ENCODE assay signal across 20 cellular contexts in genomic region chr7:156919132-156919713, GRCh38.
DNase-seq lines count a peak whose midpoint lies in the region; ATAC-seq and TF ChIP-seq lines count a peak whose summit lies in the region.
"Had no signal": no experiment of that assay in that cellular context is flagged by ENCODE, and none has a peak within 500 bp of the region (broad histone marks: within the 10 kb centered on the region; RNA-seq: fewer than 3 reads in every experiment).

No MANE protein-coding gene starts in this region.

- TF ChIP-seq CTCF in GM12865 (IDR thresholded peaks at IDR 0.05; ENCODE audit: insufficient read depth, low read depth, low read length, missing control alignments) (no peak), foreskin fibroblast (IDR thresholded peaks at IDR 0.05; ENCODE audit: low read depth, low read length) (no peak)

- ATAC-seq in GM18873 (IDR thresholded peaks at IDR 0.05; ENCODE audit: low FRiP score, unreplicated experiment) (peak; percentile 27), HG02973 (IDR thresholded peaks at IDR 0.05; ENCODE audit: unreplicated experiment) (peak; percentile 29)

- no peak overlapping the region for H3K4me3 ChIP-seq in GM12865 (ENCODE audit: low read depth, low read length)
- H3K4me3 ChIP-seq in foreskin fibroblast (ENCODE audit: low read depth in 1 of 2, low read length in 2 of 2): no peak overlapping the region
- H3K4me3 ChIP-seq: esophagus muscularis mucosa, tibial artery had no signal

- peak; percentile 37 for DNase-seq in GM12865 (ENCODE audit: low read depth)
- DNase-seq in astrocyte of the hippocampus (ENCODE audit: low read depth, low spot score): peak; percentile 14
- DNase-seq in foreskin fibroblast: no peak
- no peak for DNase-seq in activated CD4-positive, alpha-beta T cell treated with anti-CD3 and anti-CD28 coated beads for 48 hours
- DNase-seq in DMS 273 (lab: John Stamatoyannopoulos, UW; ENCODE audit: unreplicated experiment): no peak
- no peak for DNase-seq in hypothalamus (lab: John Stamatoyannopoulos, UW)
- DNase-seq: activated B cell treated with CpG ODN at 0.5 μM for 24 hours; activated CD4-positive, alpha-beta memory T cell treated with anti-CD3 and anti-CD28 coated beads, Interleukin-2, amount 10 ng/mL, durations not matched to agents 7 days and 5 days; activated T-cell treated with anti-CD3 and anti-CD28 coated beads, Interleukin-2, amount 50 U/mL, for 4 hours; effector memory CD4-positive, alpha-beta T cell; kidney glomerular epithelial cell; mammary epithelial cell; NCI-H1092 treated with DMSO at 0.1 percent for 48 hours; NCI-H2081 treated with DMSO at 0.1 percent for 48 hours; stimulated activated CD4-positive, alpha-beta T cell treated with anti-CD3 and anti-CD28 coated beads, Interleukin-1b, Interleukin-23, amount 100 ng/mL, for 48 hours; stimulated activated naive CD8-positive, alpha-beta T cell treated with anti-CD3 and anti-CD28 coated beads, Interleukin-15, Interleukin-2, amounts not matched to agents 100 U/mL and 50 U/mL, for 24 hours had no signal

Comparison
In these comparisons a context has a peak if more than half of its experiments do, and no peak if none do; other contexts are left out.
1. DNase-seq: peak in GM12865 (single experiment) and astrocyte of the hippocampus (single experiment); none in foreskin fibroblast (0 of 2), activated CD4-positive, alpha-beta T cell treated with anti-CD3 and anti-CD28 coated beads for 48 hours (single experiment), DMS 273 (single experiment) and hypothalamus (0 of 51).